ENCODE assay signal across 23 cellular contexts in the genomic region with DNA sequence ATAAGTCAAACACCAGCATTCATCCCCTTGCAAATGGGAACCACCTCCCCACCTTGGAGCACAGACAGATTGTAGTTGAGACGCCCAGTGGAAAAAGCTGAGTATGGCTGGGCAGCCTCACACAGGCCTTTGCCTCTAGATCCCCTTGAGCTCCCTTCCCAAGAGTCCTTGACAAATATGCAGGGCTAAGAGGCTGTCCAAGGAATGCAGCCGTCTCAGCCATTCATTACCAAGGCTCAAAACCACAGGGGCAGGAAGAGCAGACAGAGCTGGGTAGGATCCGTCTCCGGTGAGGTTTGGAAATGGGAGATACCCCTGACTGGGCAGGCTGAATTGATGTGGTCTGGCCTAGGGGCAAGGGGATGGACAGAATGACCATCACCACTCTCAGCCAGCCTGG.
DNase-seq lines count a peak whose midpoint lies in the region; ATAC-seq and TF ChIP-seq lines count a peak whose summit lies in the region.
"Had no signal": no experiment of that assay in that cellular context is flagged by ENCODE, and none has a peak within 500 bp of the region (broad histone marks: within the 10 kb centered on the region; RNA-seq: fewer than 3 reads in every experiment).

No MANE protein-coding gene starts in this region.

- peaks cover 0 to 4% (median 0%) of the 10 kb centered on the region in 12 donors for H3K9me3 ChIP-seq in heart left ventricle

- peaks cover 40% of the 10 kb centered on the region for H3K4me1 Mint-ChIP-seq in nephron
- peaks cover 8% of the 10 kb centered on the region for H3K4me1 Mint-ChIP-seq in Calu3 (ENCODE audit: low read depth, unreplicated experiment)

- H3K36me3 Mint-ChIP-seq in nephron (ENCODE audit: low read depth) (no peaks in the 10 kb centered on the region), Calu3 (ENCODE audit: insufficient read depth, unreplicated experiment) (no peaks in the 10 kb centered on the region)
- H3K36me3 Mint-ChIP-seq: brain had no signal

- CTCF ChIA-PET in Calu3 (lab: Charles Lee): no interaction called here

- H3K27me3 Mint-ChIP-seq in nephron (ENCODE audit: low read depth) (no peaks in the 10 kb centered on the region), Calu3 (ENCODE audit: unreplicated experiment) (no peaks in the 10 kb centered on the region)
- H3K27me3 Mint-ChIP-seq: activated naive CD8-positive, alpha-beta T cell; brain had no signal

- 73 to 82% (median 78%) methylated on average over 4 of the region's 4 CpGs for WGBS in heart left ventricle, 4 donors

- no peak for TF ChIP-seq POLR2A in heart left ventricle (IDR thresholded peaks at IDR 0.05)

- intact Hi-C loops in left ventricle myocardium superior (cut with micrococcal nuclease): no loop called here
- intact Hi-C loops in heart left ventricle (cut with DNase I): no loop called here
- intact Hi-C loops in Calu3 (cut with micrococcal nuclease; ENCODE audit: unreplicated experiment): no loop called here

- no peaks in the 10 kb centered on the region for H3K4me1 ChIP-seq in heart left ventricle

- DNase-seq in left ventricle myocardium superior (no peak), heart left ventricle (no peak), fibroblast of gingiva (ENCODE audit: low read depth) (peak; percentile 4), Calu3 (no peak), medulla oblongata (ENCODE audit: extremely low spot score) (no peak)
- DNase-seq in stimulated activated CD4-positive, alpha-beta T cell treated with anti-CD3 and anti-CD28 coated beads, Interleukin-15, amount 100 ng/mL, for 24 hours: no peak
- DNase-seq: activated CD4-positive, alpha-beta T cell treated with anti-CD3 and anti-CD28 coated beads, Interleukin-2, amount 50 U/mL, for 48 hours; activated CD4-positive, CD25-positive, alpha-beta regulatory T cell; activated CD8-positive, alpha-beta memory T cell treated with anti-CD3 and anti-CD28 coated beads, Interleukin-2, amount 50 U/mL, for 48 hours; effector CD4-positive, alpha-beta T cell; hypothalamus; NCI-H2029 treated with DMSO at 0.1 percent for 48 hours; NCI-H446; nucleus accumbens; OCI-M1; SHP77 treated with DMSO at 0.1 percent for 48 hours had no signal

- no TSS peak for BruUV-seq in Calu3 (replicated peaks; lab: Mats Ljungman, UMichigan)

- no peaks in the 10 kb centered on the region for H3K27me3 ChIP-seq in heart left ventricle

- H3K36me3 ChIP-seq in heart left ventricle: no peaks in the 10 kb centered on the region

- peak overlapping the region in 2 of 3 experiments; percentile 34 to 39 for H3K27ac Mint-ChIP-seq in nephron
- H3K27ac Mint-ChIP-seq in Calu3 (ENCODE audit: unreplicated experiment): no peak overlapping the region
- H3K27ac Mint-ChIP-seq: activated naive CD8-positive, alpha-beta T cell; activated T-helper 2 cell treated with anti-CD3 and anti-CD28 coated beads, Interferon-gamma antibody, Interleukin-2, Interleukin-4, amounts not matched to agents 10 μg/mL and 5 μg/mL and 100 μg/mL, durations not matched to agents 14 hours and 24 hours and 36 hours; brain had no signal

- ATAC-seq in left ventricle myocardium superior: peak; percentile 37
- ATAC-seq in heart left ventricle: no peak
- no peak for ATAC-seq in HG03097 (IDR thresholded peaks at IDR 0.05; ENCODE audit: low FRiP score, unreplicated experiment)
- ATAC-seq: HCT116 had no signal

- no peak overlapping the region for H3K27ac ChIP-seq in heart left ventricle

- H3K4me3 Mint-ChIP-seq in nephron (no peak overlapping the region), Calu3 (ENCODE audit: low read depth, unreplicated experiment) (no peak overlapping the region)
- H3K4me3 Mint-ChIP-seq: activated naive CD8-positive, alpha-beta T cell; brain had no signal

- H3K9me3 Mint-ChIP-seq in nephron: no peaks in the 10 kb centered on the region
- no peaks in the 10 kb centered on the region for H3K9me3 Mint-ChIP-seq in Calu3 (ENCODE audit: low read depth, unreplicated experiment)
- H3K9me3 Mint-ChIP-seq: activated T-helper 2 cell treated with anti-CD3 and anti-CD28 coated beads, Interferon-gamma antibody, Interleukin-2, Interleukin-4, amounts not matched to agents 10 μg/mL and 5 μg/mL and 100 μg/mL, durations not matched to agents 14 hours and 24 hours and 36 hours had no signal

- TF ChIP-seq CTCF in heart left ventricle (IDR thresholded peaks at IDR 0.05): peak in 1 of 12 donors; percentile 16
- TF ChIP-seq CTCF in nephron (IDR thresholded peaks at IDR 0.05; ENCODE audit: unreplicated experiment in 3 of 3): no peak
- TF ChIP-seq CTCF in Calu3 (IDR thresholded peaks at IDR 0.05; ENCODE audit: unreplicated experiment): no peak

- no peak overlapping the region for H3K4me3 ChIP-seq in heart left ventricle
- H3K4me3 ChIP-seq: smooth muscle cell had no signal
